Comparison of ENCODE assay signal across 9 cellular contexts in the genomic region with DNA sequence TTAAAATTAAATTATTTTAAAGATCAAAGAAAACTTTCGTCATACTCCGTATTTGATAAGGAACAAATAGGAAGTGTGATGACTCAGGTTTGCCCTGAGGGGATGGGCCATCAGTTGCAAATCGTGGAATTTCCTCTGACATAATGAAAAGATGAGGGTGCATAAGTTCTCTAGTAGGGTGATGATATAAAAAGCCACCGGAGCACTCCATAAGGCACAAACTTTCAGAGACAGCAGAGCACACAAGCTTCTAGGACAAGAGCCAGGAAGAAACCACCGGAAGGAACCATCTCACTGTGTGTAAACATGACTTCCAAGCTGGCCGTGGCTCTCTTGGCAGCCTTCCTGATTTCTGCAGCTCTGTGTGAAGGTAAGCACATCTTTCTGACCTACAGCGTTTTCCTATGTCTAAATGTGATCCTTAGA. TPM values are rescaled to one million over a fixed set of nuclear protein-coding genes. Genes with fewer than 3 reads are reported as not detected.
DNase-seq lines count a peak whose midpoint lies in the region; ATAC-seq and TF ChIP-seq lines count a peak whose summit lies in the region.
"Had no signal": no experiment of that assay in that cellular context is flagged by ENCODE, and none has a peak within 500 bp of the region (broad histone marks: within the 10 kb centered on the region; RNA-seq: fewer than 3 reads in every experiment).

Gene CXCL8, plus strand, starts transcription at position 217 of the 426 bp plus-strand sequence. Its CDS starts 90 bp downstream, at position 307.

- peak within 1 kb of the TSS in 1 of 10 donors; percentile 21 for H3K4me3 Mint-ChIP-seq in naive thymus-derived CD8-positive, alpha-beta T cell
- H3K4me3 Mint-ChIP-seq: dendritic cell treated with granulocyte-macrophage colony-stimulating factor and Interleukin-4, amounts not matched to agents 40 ng/mL and 50 ng/mL, for 4 days had no signal

- H3K27ac Mint-ChIP-seq in naive thymus-derived CD8-positive, alpha-beta T cell: no peak within 1 kb of the TSS
- H3K27ac Mint-ChIP-seq: dendritic cell treated with granulocyte-macrophage colony-stimulating factor and Interleukin-4, amounts not matched to agents 40 ng/mL and 50 ng/mL, for 4 days had no signal

- POLR2A ChIA-PET in naive thymus-derived CD8-positive, alpha-beta T cell (lab: Charles Lee): no interaction called here

- peaks cover 0 to 4% (median 2%) of the 10 kb centered on the region in 4 donors for H3K4me1 Mint-ChIP-seq in naive thymus-derived CD8-positive, alpha-beta T cell

- peak; percentile 73 for DNase-seq in DMS153 treated with DMSO at 0.1 percent for 48 hours (lab: John Stamatoyannopoulos, UW; ENCODE audit: unreplicated experiment)
- DNase-seq in RPMI7951 (ENCODE audit: low read depth): peak; percentile 99
- DNase-seq in epithelial cell of prostate (ENCODE audit: low read depth, low spot score): no peak
- DNase-seq in omental fat pad (ENCODE audit: low spot score): no peak
- no peak for DNase-seq in naive thymus-derived CD8-positive, alpha-beta T cell
- no peak for DNase-seq in stimulated activated CD4-positive, alpha-beta T cell treated with anti-CD3 and anti-CD28 coated beads, Interleukin-2, amount 100 ng/mL, for 48 hours

- peaks cover 0 to 10% (median 1%) of the 10 kb centered on the region in 9 donors for H3K9me3 Mint-ChIP-seq in naive thymus-derived CD8-positive, alpha-beta T cell

- ATAC-seq in HG03354 (IDR thresholded peaks at IDR 0.05; ENCODE audit: poor library complexity, severe bottlenecking, unreplicated experiment) (peak; percentile 54), omental fat pad (ENCODE audit: low FRiP score) (peak; percentile 41), GM18873 (IDR thresholded peaks at IDR 0.05; ENCODE audit: low FRiP score, unreplicated experiment) (no peak)
- no peak for ATAC-seq in naive thymus-derived CD8-positive, alpha-beta T cell

- peaks cover 0 to 4% (median 0%) of the 10 kb centered on the region in 5 donors for H3K27me3 Mint-ChIP-seq in naive thymus-derived CD8-positive, alpha-beta T cell
- H3K27me3 Mint-ChIP-seq: dendritic cell treated with granulocyte-macrophage colony-stimulating factor and Interleukin-4, amounts not matched to agents 40 ng/mL and 50 ng/mL, for 4 days had no signal

- H3K36me3 Mint-ChIP-seq in naive thymus-derived CD8-positive, alpha-beta T cell: peaks cover 0 to 4% (median 0%) of the 10 kb centered on the region in 3 donors

- H3K27ac ChIP-seq in epithelial cell of prostate: peak within 1 kb of the TSS; percentile 45

- no peak for TF ChIP-seq CTCF in omental fat pad (IDR thresholded peaks at IDR 0.05)

RNA-seq across cellular contexts. Expression of gene CXCL8, which starts in this region (rescaled TPM):
- 66.9 and 79.5 TPM in 2 replicates for total RNA-seq in RPMI7951 (2014; rRNA removed; shearing (Covaris generic))
- 100 to 1,000 TPM in 1 of 4 donors, 10 to 100 TPM in 1, 1 to 10 TPM in 2; 6.0 to 150 (median 10.6) TPM for total RNA-seq in omental fat pad
- 1 to 10 TPM; 1.1 to 1.2 TPM for total RNA-seq in naive thymus-derived CD8-positive, alpha-beta T cell
- polyA plus RNA-seq in naive thymus-derived CD8-positive, alpha-beta T cell: under 1 TPM in 2 of 3 donors, not detected in 1; 0.09 to 0.22 TPM

Comparison
In these comparisons a context has a peak if more than half of its experiments do, and no peak if none do; other contexts are left out.
1. DNase-seq: peak in DMS153 treated with DMSO at 0.1 percent for 48 hours (single experiment) and RPMI7951 (single experiment); none in epithelial cell of prostate (single experiment), omental fat pad (single experiment), naive thymus-derived CD8-positive, alpha-beta T cell (0 of 10) and stimulated activated CD4-positive, alpha-beta T cell treated with anti-CD3 and anti-CD28 coated beads, Interleukin-2, amount 100 ng/mL, for 48 hours (0 of 2).
2. ATAC-seq: peak in HG03354 (single experiment) and omental fat pad (single experiment); none in GM18873 (single experiment) and naive thymus-derived CD8-positive, alpha-beta T cell (0 of 2).